Comparison of ENCODE assay signal across 33 cellular contexts in the genomic region with DNA sequence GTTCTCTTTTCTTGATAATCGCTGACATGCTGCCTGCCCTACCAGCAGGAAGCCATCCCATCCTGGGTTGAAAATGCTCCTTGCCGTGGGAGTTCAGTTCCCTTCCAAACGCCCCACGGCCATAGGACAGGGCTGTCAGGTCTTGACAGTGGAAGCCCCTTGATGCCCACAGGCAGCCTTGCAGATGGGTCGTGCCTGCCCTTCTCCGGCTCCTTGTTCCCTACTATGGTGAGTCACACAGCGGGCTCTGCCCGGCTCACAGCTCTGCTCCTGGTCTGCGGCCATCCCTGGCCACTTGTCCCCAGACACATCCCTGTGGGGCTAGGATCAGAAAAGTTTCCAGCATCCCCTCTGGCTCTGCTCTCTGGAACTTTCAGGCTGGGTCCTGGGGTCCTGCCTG. TPM values are rescaled to one million over a fixed set of nuclear protein-coding genes. Genes with fewer than 3 reads are reported as not detected.
"Had no signal": no experiment of that assay in that cellular context is flagged by ENCODE, and none has a peak within 500 bp of the region (broad histone marks: within the 10 kb centered on the region; RNA-seq: fewer than 3 reads in every experiment).

No MANE protein-coding gene starts in this region.

- H3K4me1 Mint-ChIP-seq: immature natural killer cell, mesothelial cell of epicardium had no signal

- H3K36me3 Mint-ChIP-seq: immature natural killer cell, mesothelial cell of epicardium had no signal

- ATAC-seq: effector memory CD8-positive, alpha-beta T cell; esophagus mucosa; gastrocnemius medialis; left cardiac atrium; left lung; left ventricle myocardium superior; lower lobe of right lung; mucosa of descending colon had no signal

- DNase-seq: colonic mucosa; cortex of kidney; effector CD8-positive, alpha-beta T cell; effector memory CD8-positive, alpha-beta T cell; endodermal cell; erythroblast; esophagus squamous epithelium; foreskin fibroblast; foreskin melanocyte; gastrocnemius medialis; glutamatergic neuron; head of caudate nucleus; heart right ventricle; hippocampal formation; immature natural killer cell; islet precursor cell; left cardiac atrium; left lung; left ventricle myocardium superior; lower lobe of right lung had no signal

- H3K27me3 ChIP-seq: colonic mucosa had no signal

- H3K27ac Mint-ChIP-seq: dendritic cell treated with granulocyte-macrophage colony-stimulating factor and Interleukin-4, amounts not matched to agents 40 ng/mL and 50 ng/mL, for 4 days; effector memory CD8-positive, alpha-beta T cell; endodermal cell; immature natural killer cell; mesothelial cell of epicardium had no signal

- H3K4me3 ChIP-seq: colonic mucosa, esophagus squamous epithelium, gastrocnemius medialis, heart right ventricle, left lung, lower lobe of right lung, mucosa of descending colon had no signal

- H3K36me3 ChIP-seq: colonic mucosa, esophagus squamous epithelium, gastrocnemius medialis, heart right ventricle, left lung, lower lobe of right lung had no signal

- H3K27ac ChIP-seq: colonic mucosa, epithelial cell of prostate, esophagus squamous epithelium, gastrocnemius medialis, heart right ventricle, left lung, lower lobe of right lung had no signal

- H3K9me3 ChIP-seq: colonic mucosa, esophagus squamous epithelium, gastrocnemius medialis, heart right ventricle, left lung, lower lobe of right lung, mucosa of descending colon had no signal

- H3K9me3 Mint-ChIP-seq: dendritic cell treated with granulocyte-macrophage colony-stimulating factor and Interleukin-4, amounts not matched to agents 40 ng/mL and 50 ng/mL, for 4 days; effector memory CD8-positive, alpha-beta T cell; endodermal cell; immature natural killer cell; mesothelial cell of epicardium had no signal

- H3K4me3 Mint-ChIP-seq: dendritic cell treated with granulocyte-macrophage colony-stimulating factor and Interleukin-4, amounts not matched to agents 40 ng/mL and 50 ng/mL, for 4 days; effector memory CD8-positive, alpha-beta T cell; endodermal cell; immature natural killer cell; mesothelial cell of epicardium had no signal

- H3K4me1 ChIP-seq: colonic mucosa, esophagus squamous epithelium, gastrocnemius medialis, heart right ventricle, left lung, lower lobe of right lung had no signal

RNA-seq across cellular contexts. Expression of a gene that starts 6.2 kb away (rescaled TPM):
- total RNA-seq: myocyte had no signal

RNA-seq across cellular contexts. Expression of a gene that starts 31.1 kb away (rescaled TPM):
- total RNA-seq: chondrocyte, colonic mucosa, dermis microvascular lymphatic vessel endothelial cell, esophagus mucosa, esophagus squamous epithelium, gastrocnemius medialis, glomerular endothelial cell, heart right ventricle, kidney epithelial cell, left cardiac atrium, left lung, left ventricle myocardium superior, lower leg skin, lower lobe of right lung, lung microvascular endothelial cell, mesenteric fat pad, mesothelial cell of epicardium, mucosa of descending colon, myocyte had no signal
- polyA plus RNA-seq: heart right ventricle, immature natural killer cell had no signal
